Comparison of ENCODE assay signal across 10 cellular contexts in the genomic region with DNA sequence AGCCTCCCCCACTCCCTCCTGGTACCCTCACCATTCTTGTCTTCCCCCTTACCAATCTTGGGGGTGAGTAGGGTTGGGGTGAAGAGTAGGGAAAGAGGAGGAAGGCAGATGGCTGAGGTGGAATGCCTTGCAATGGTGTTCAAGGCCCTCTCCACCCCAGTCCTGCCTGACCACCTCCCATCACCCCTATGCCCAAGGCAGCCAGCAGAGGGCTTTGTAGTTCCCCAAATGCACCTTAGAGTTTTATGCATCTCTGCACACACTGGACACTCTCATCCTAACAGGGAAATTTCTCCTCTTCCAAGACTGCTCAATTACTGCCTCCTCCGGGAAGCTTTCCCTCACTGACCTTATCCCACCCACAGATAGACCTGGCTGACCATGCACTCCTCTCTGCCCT. TPM values are rescaled to one million over a fixed set of nuclear protein-coding genes. Genes with fewer than 3 reads are reported as not detected.
DNase-seq lines count a peak whose midpoint lies in the region; ATAC-seq and TF ChIP-seq lines count a peak whose summit lies in the region.
"Had no signal": no experiment of that assay in that cellular context is flagged by ENCODE, and none has a peak within 500 bp of the region (broad histone marks: within the 10 kb centered on the region; RNA-seq: fewer than 3 reads in every experiment).

No MANE protein-coding gene starts in this region.

- intact Hi-C loops in activated T-helper 2 cell treated with anti-CD3 and anti-CD28 coated beads, Interferon-gamma antibody, Interleukin-2, Interleukin-4, amounts not matched to agents 10 μg/mL and 5 μg/mL and 100 μg/mL, durations not matched to agents 14 hours and 24 hours and 36 hours (cut with micrococcal nuclease), result no loop called here

- ATAC-seq in HG03442 (IDR thresholded peaks at IDR 0.05; ENCODE audit: unreplicated experiment), result no peak

- no peak overlapping the region for H3K4me3 Mint-ChIP-seq in brain
- no peak overlapping the region for H3K4me3 Mint-ChIP-seq in mesothelial cell of epicardium
- no peak overlapping the region for H3K4me3 Mint-ChIP-seq in activated T-helper 2 cell treated with anti-CD3 and anti-CD28 coated beads, Interferon-gamma antibody, Interleukin-2, Interleukin-4, amounts not matched to agents 10 μg/mL and 5 μg/mL and 100 μg/mL, durations not matched to agents 14 hours and 24 hours and 36 hours (ENCODE audit: low read depth)

- in situ Hi-C loops in G401 (cut with HindIII; ENCODE audit: low sequenced_read_pairs), result no loop called here
- in situ Hi-C loops in KBM-7 (cut with MboI; ENCODE audit: low pct_unique_long_range_greater_than_20kb, low sequenced_read_pairs), result loop anchor here (25.0 kb wide), 1 partner anchor 485 kb away; a partner anchor contains a TSS

- peaks cover 33% of the 10 kb centered on the region for H3K4me1 Mint-ChIP-seq in brain
- peaks cover 7% of the 10 kb centered on the region for H3K4me1 Mint-ChIP-seq in mesothelial cell of epicardium
- H3K4me1 Mint-ChIP-seq in activated T-helper 2 cell treated with anti-CD3 and anti-CD28 coated beads, Interferon-gamma antibody, Interleukin-2, Interleukin-4, amounts not matched to agents 10 μg/mL and 5 μg/mL and 100 μg/mL, durations not matched to agents 14 hours and 24 hours and 36 hours (ENCODE audit: low read depth), result no peaks in the 10 kb centered on the region

- H3K27ac Mint-ChIP-seq in brain, result peak overlapping the region in 1 of 5 experiments; percentile 52
- H3K27ac Mint-ChIP-seq in mesothelial cell of epicardium, result no peak overlapping the region
- no peak overlapping the region for H3K27ac Mint-ChIP-seq in activated T-helper 2 cell treated with anti-CD3 and anti-CD28 coated beads, Interferon-gamma antibody, Interleukin-2, Interleukin-4, amounts not matched to agents 10 μg/mL and 5 μg/mL and 100 μg/mL, durations not matched to agents 14 hours and 24 hours and 36 hours

- peaks cover 0 to 1% (median 0%) of the 10 kb centered on the region in 5 experiments for H3K9me3 Mint-ChIP-seq in brain
- no peaks in the 10 kb centered on the region for H3K9me3 Mint-ChIP-seq in mesothelial cell of epicardium
- no peaks in the 10 kb centered on the region for H3K9me3 Mint-ChIP-seq in activated T-helper 2 cell treated with anti-CD3 and anti-CD28 coated beads, Interferon-gamma antibody, Interleukin-2, Interleukin-4, amounts not matched to agents 10 μg/mL and 5 μg/mL and 100 μg/mL, durations not matched to agents 14 hours and 24 hours and 36 hours

- TF ChIP-seq CTCF in brain (conservative IDR thresholded peaks at IDR 0.05), result peak; percentile 20 to 38
- peak; percentile 2 for TF ChIP-seq CTCF in mesothelial cell of epicardium (IDR thresholded peaks at IDR 0.05; ENCODE audit: unreplicated experiment)

- H3K27me3 Mint-ChIP-seq in brain (no peaks in the 10 kb centered on the region), mesothelial cell of epicardium (ENCODE audit: low read depth) (no peaks in the 10 kb centered on the region)
- no peaks in the 10 kb centered on the region for H3K27me3 Mint-ChIP-seq in activated T-helper 2 cell treated with anti-CD3 and anti-CD28 coated beads, Interferon-gamma antibody, Interleukin-2, Interleukin-4, amounts not matched to agents 10 μg/mL and 5 μg/mL and 100 μg/mL, durations not matched to agents 14 hours and 24 hours and 36 hours (ENCODE audit: low read depth)

- no peaks in the 10 kb centered on the region for H3K36me3 Mint-ChIP-seq in brain
- no peaks in the 10 kb centered on the region for H3K36me3 Mint-ChIP-seq in mesothelial cell of epicardium
- no peaks in the 10 kb centered on the region for H3K36me3 Mint-ChIP-seq in activated T-helper 2 cell treated with anti-CD3 and anti-CD28 coated beads, Interferon-gamma antibody, Interleukin-2, Interleukin-4, amounts not matched to agents 10 μg/mL and 5 μg/mL and 100 μg/mL, durations not matched to agents 14 hours and 24 hours and 36 hours (ENCODE audit: low read depth)

- DNase-seq in G401 (ENCODE audit: low spot score) (peak; percentile 22), KBM-7 (peak; percentile 35), mesothelial cell of epicardium (ENCODE audit: low spot score in 2 of 2, unreplicated experiment in 2 of 2) (no peak), nucleus accumbens (lab: John Stamatoyannopoulos, UW) (no peak)
- no peak for DNase-seq in activated T-helper 2 cell treated with anti-CD3 and anti-CD28 coated beads, Interferon-gamma antibody, Interleukin-2, Interleukin-4, amounts not matched to agents 10 μg/mL and 5 μg/mL and 100 μg/mL, durations not matched to agents 14 hours and 24 hours and 36 hours (ENCODE audit: low spot score)
- no peak for DNase-seq in stimulated activated CD4-positive, alpha-beta T cell treated with anti-CD3 and anti-CD28 coated beads, Interleukin-2, amount 100 ng/mL, for 48 hours
- DNase-seq: KG1, NCI-H82 had no signal

RNA-seq across cellular contexts. Expression of a gene that starts 15.4 kb away (rescaled TPM):
- 0.43 and 1.4 TPM in 2 replicates for total RNA-seq in G401 (2014; rRNA removed; shearing (Covaris generic))
- polyA plus RNA-seq in brain (ENCODE audit: insufficient read depth, low read depth, low replicate concordance), result 12.0 TPM
- 0.40 to 0.86 TPM (median 0.44 TPM) in 3 replicates for total RNA-seq in mesothelial cell of epicardium
- total RNA-seq in activated T-helper 2 cell treated with anti-CD3 and anti-CD28 coated beads, Interferon-gamma antibody, Interleukin-2, Interleukin-4, amounts not matched to agents 10 μg/mL and 5 μg/mL and 100 μg/mL, durations not matched to agents 14 hours and 24 hours and 36 hours, result 0.09 TPM in 1 of 2 replicates, not detected in the other

RNA-seq across cellular contexts. Expression of a gene that starts 30.1 kb away (rescaled TPM):
- total RNA-seq in G401 (2014; rRNA removed; shearing (Covaris generic)), result 37.6 and 44.9 TPM in 2 replicates
- 14.3 TPM for polyA plus RNA-seq in brain (ENCODE audit: insufficient read depth, low read depth, low replicate concordance)
- 0.45 to 0.90 TPM (median 0.49 TPM) in 3 replicates for total RNA-seq in mesothelial cell of epicardium
- 0.05 and 0.16 TPM in 2 replicates for total RNA-seq in activated T-helper 2 cell treated with anti-CD3 and anti-CD28 coated beads, Interferon-gamma antibody, Interleukin-2, Interleukin-4, amounts not matched to agents 10 μg/mL and 5 μg/mL and 100 μg/mL, durations not matched to agents 14 hours and 24 hours and 36 hours

RNA-seq across cellular contexts. Expression of a gene that starts 41.2 kb away (rescaled TPM):
- total RNA-seq in G401 (2014; rRNA removed; shearing (Covaris generic)), result 389 and 401 TPM in 2 replicates
- polyA plus RNA-seq in brain (ENCODE audit: insufficient read depth, low read depth, low replicate concordance), result 163 TPM
- 244 to 248 TPM (median 245 TPM) in 3 replicates for total RNA-seq in mesothelial cell of epicardium
- 184 and 186 TPM in 2 replicates for total RNA-seq in activated T-helper 2 cell treated with anti-CD3 and anti-CD28 coated beads, Interferon-gamma antibody, Interleukin-2, Interleukin-4, amounts not matched to agents 10 μg/mL and 5 μg/mL and 100 μg/mL, durations not matched to agents 14 hours and 24 hours and 36 hours

Comparison
In these comparisons a context has a peak if more than half of its experiments do, and no peak if none do; other contexts are left out.
1. DNase-seq: peak in G401 (single experiment) and KBM-7 (single experiment); none in mesothelial cell of epicardium (0 of 2), activated T-helper 2 cell treated with anti-CD3 and anti-CD28 coated beads, Interferon-gamma antibody, Interleukin-2, Interleukin-4, amounts not matched to agents 10 μg/mL and 5 μg/mL and 100 μg/mL, durations not matched to agents 14 hours and 24 hours and 36 hours (single experiment), nucleus accumbens (0 of 56) and stimulated activated CD4-positive, alpha-beta T cell treated with anti-CD3 and anti-CD28 coated beads, Interleukin-2, amount 100 ng/mL, for 48 hours (0 of 2).
2. RNA of a gene that starts 30.1 kb away (total RNA-seq): 37.6 to 44.9 TPM in G401; 0.45 to 0.90 TPM in mesothelial cell of epicardium and 0.05 to 0.16 TPM in activated T-helper 2 cell treated with anti-CD3 and anti-CD28 coated beads, Interferon-gamma antibody, Interleukin-2, Interleukin-4, amounts not matched to agents 10 μg/mL and 5 μg/mL and 100 μg/mL, durations not matched to agents 14 hours and 24 hours and 36 hours; every median in the first group is over 10 times any median in the second.